Comparison of ENCODE assay signal across 1 cellular context in the genomic region with DNA sequence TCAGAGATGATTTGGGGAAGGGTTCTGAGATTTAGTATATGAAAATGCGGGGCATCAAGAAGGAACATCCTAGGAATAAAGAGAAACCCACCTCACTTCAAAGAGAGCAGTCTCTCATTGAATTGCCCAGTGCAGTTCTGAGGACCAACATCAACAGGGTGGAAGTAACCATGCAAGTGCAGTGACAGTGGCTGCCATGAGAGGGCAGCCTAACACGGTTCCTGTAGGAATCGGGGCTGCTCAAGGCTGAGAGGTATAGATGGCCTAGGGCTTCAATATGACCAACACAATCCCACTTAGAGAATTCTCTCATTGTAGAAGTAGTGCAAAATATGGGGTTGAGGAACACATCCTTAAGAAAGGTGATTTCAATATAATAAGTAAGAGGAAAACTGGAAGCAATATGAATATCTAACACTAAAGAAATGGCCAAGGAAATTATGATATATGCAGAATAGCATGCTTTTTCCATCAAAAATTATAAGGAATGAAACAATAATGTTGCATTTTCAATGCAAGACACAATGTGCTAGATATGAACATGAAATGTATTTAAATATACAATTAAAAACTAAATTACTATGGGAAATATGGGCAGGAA.
TF ChIP-seq lines count a peak whose summit lies in the region.

No MANE protein-coding gene starts in this region.

TF ChIP-seq in HCT116, 20 proteins besides CTCF, POLR2A, EP300 and RAD21 (continued from another document):
- TF ChIP-seq ZNF274 (IDR thresholded peaks at IDR 0.05; ENCODE audit: low read depth, low read length) (no peak), ZFX (IDR thresholded peaks at IDR 0.05) (no peak), EZH2phosphoT487 (IDR thresholded peaks at IDR 0.05; ENCODE audit: borderline replicate concordance) (no peak)
